Comparison of ENCODE assay signal across 7 cellular contexts in the genomic region with DNA sequence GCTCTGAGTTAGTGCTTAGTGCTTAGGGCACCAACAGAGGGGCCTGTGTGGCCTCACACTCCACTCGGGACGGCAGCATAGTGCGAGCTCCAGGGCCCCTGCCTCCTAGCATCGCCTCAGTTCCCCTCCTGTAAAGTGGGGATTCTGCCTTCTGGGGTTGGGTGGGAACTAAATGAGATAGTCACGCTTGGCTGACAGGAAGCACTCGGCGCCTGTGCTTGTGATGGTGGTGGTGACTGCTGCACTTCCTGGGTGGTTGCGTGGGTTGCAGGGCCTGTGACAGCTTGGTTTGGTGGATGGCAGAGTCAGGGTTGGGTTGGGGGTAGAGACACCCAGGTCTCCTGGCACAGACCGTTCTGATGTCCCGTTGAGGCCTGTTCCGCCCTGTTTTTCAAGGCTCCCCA. TPM values are rescaled to one million over a fixed set of nuclear protein-coding genes. Genes with fewer than 3 reads are reported as not detected.
DNase-seq lines count a peak whose midpoint lies in the region; ATAC-seq and TF ChIP-seq lines count a peak whose summit lies in the region.

No MANE protein-coding gene starts in this region.

- peaks cover 46% of the 10 kb centered on the region for H3K79me2 ChIP-seq in GM23338 (replicated peaks; ENCODE audit: insufficient read depth)

- H3K27ac ChIP-seq in GM23338 (ENCODE audit: low read depth): no peak overlapping the region
- no peak overlapping the region for H3K27ac ChIP-seq in brain microvascular endothelial cell

- in situ Hi-C loops in brain microvascular endothelial cell (cut with HindIII; ENCODE audit: low pct_ligation_motif_present, low sequenced_read_pairs): no loop called here

- intact Hi-C loops in left colon (cut with DNase I, micrococcal nuclease): no loop called here

- H3K36me3 ChIP-seq in GM23338 (ENCODE audit: insufficient read depth) (no peaks in the 10 kb centered on the region), brain microvascular endothelial cell (replicated peaks) (peaks cover 19% of the 10 kb centered on the region)

- H3K4me3 ChIP-seq in GM23338: no peak overlapping the region
- no peak overlapping the region for H3K4me3 ChIP-seq in brain microvascular endothelial cell (ENCODE audit: low read depth, low read length)

- ATAC-seq in GM23338: no peak
- peak; percentile 14 for ATAC-seq in left colon
- ATAC-seq in stimulated activated naive B cell treated with anti-CD40 and anti-IgM and Interleukin-4, amounts not matched to agents 10 μg/mL and 1 μg/mL and 100 μg/mL, for 72 hours (replicated peaks): peak; percentile 74 to 82

- H3K4me2 ChIP-seq in GM23338: no peak overlapping the region

- no peaks in the 10 kb centered on the region; the same call in none of the 2 replicates for H4K20me1 ChIP-seq in GM23338 (replicated peaks; ENCODE audit: insufficient read depth)

- H3K27ac Mint-ChIP-seq in GM23338: peak overlapping the region; percentile 22; the same call in 1 of the 2 replicates
- peak overlapping the region; percentile 90 for H3K27ac Mint-ChIP-seq in stimulated activated naive B cell treated with anti-CD40 and anti-IgM and Interleukin-4, amounts not matched to agents 10 μg/mL and 1 μg/mL and 100 μg/mL, for 72 hours

- TF ChIP-seq CTCF in GM23338 (conservative IDR thresholded peaks at IDR 0.05; ENCODE audit: low read depth in 2 of 2) (no peak), brain microvascular endothelial cell (IDR thresholded peaks at IDR 0.05; ENCODE audit: low read depth, low read length, missing control alignments) (no peak)

- H3F3A ChIP-seq in GM23338 (replicated peaks; ENCODE audit: low read depth): no peaks in the 10 kb centered on the region

- H3K4me1 Mint-ChIP-seq in GM23338: peaks cover 18% of the 10 kb centered on the region
- peaks cover 31 to 49% of the 10 kb centered on the region in 2 donors for H3K4me1 Mint-ChIP-seq in stimulated activated naive B cell treated with anti-CD40 and anti-IgM and Interleukin-4, amounts not matched to agents 10 μg/mL and 1 μg/mL and 100 μg/mL, for 72 hours

- H3K27me3 Mint-ChIP-seq in GM23338 (ENCODE audit: insufficient read depth, low read depth, poor library complexity): peaks cover 9% of the 10 kb centered on the region
- no peaks in the 10 kb centered on the region for H3K27me3 Mint-ChIP-seq in stimulated activated naive B cell treated with anti-CD40 and anti-IgM and Interleukin-4, amounts not matched to agents 10 μg/mL and 1 μg/mL and 100 μg/mL, for 72 hours

- no peak for DNase-seq in GM23338 (ENCODE audit: low spot score)
- DNase-seq in activated CD4-positive, alpha-beta T cell treated with anti-CD3 and anti-CD28 coated beads, Interleukin-2, amount 50 U/mL, for 24 hours (ENCODE audit: low read depth in 1 of 2, low spot score in 1 of 2): peak; percentile 66 to 86
- DNase-seq in left colon: no peak
- DNase-seq in stimulated activated naive B cell treated with anti-CD40 and anti-IgM and Interleukin-4, amounts not matched to agents 10 μg/mL and 1 μg/mL and 100 μg/mL, for 72 hours: peak; percentile 61
- DNase-seq in amygdala (lab: John Stamatoyannopoulos, UW): no peak
- no peak for DNase-seq in brain microvascular endothelial cell
- no peak for DNase-seq in DMS79 treated with DMSO at 0.1 percent for 48 hours (lab: John Stamatoyannopoulos, UW)

- no peaks in the 10 kb centered on the region; the same call in 2 of the 3 replicates for H3K9me3 Mint-ChIP-seq in GM23338
- H3K9me3 Mint-ChIP-seq in stimulated activated naive B cell treated with anti-CD40 and anti-IgM and Interleukin-4, amounts not matched to agents 10 μg/mL and 1 μg/mL and 100 μg/mL, for 72 hours: no peaks in the 10 kb centered on the region

- no peaks in the 10 kb centered on the region; the same call in 1 of the 2 replicates for H3K4me1 ChIP-seq in GM23338 (ENCODE audit: insufficient read depth)

- H3K4me3 Mint-ChIP-seq in GM23338: no peak overlapping the region
- peak overlapping the region; percentile 33 to 63 for H3K4me3 Mint-ChIP-seq in stimulated activated naive B cell treated with anti-CD40 and anti-IgM and Interleukin-4, amounts not matched to agents 10 μg/mL and 1 μg/mL and 100 μg/mL, for 72 hours

- peaks cover 16% of the 10 kb centered on the region for H3K36me3 Mint-ChIP-seq in GM23338 (ENCODE audit: low read depth)
- H3K36me3 Mint-ChIP-seq in stimulated activated naive B cell treated with anti-CD40 and anti-IgM and Interleukin-4, amounts not matched to agents 10 μg/mL and 1 μg/mL and 100 μg/mL, for 72 hours: peaks cover 9 to 28% of the 10 kb centered on the region in 2 donors

- H3K27me3 ChIP-seq in GM23338 (ENCODE audit: insufficient read depth) (no peaks in the 10 kb centered on the region), brain microvascular endothelial cell (replicated peaks) (no peaks in the 10 kb centered on the region)

- no peaks in the 10 kb centered on the region; the same call in 1 of the 2 replicates for H3K9me2 ChIP-seq in GM23338 (ENCODE audit: insufficient read depth)

- H2AFZ ChIP-seq in GM23338: no peak overlapping the region

TF ChIP-seq in GM23338, 12 proteins besides CTCF, POLR2A, EP300 and RAD21:
- TF ChIP-seq ZNF462 (CRISPR knock-in tag; IDR thresholded peaks at IDR 0.05) (no peak), ZNF331 (CRISPR knock-in tag; IDR thresholded peaks at IDR 0.05; ENCODE audit: low read depth) (no peak), EZH2phosphoT487 (IDR thresholded peaks at IDR 0.05; ENCODE audit: unreplicated experiment) (no peak), POLR2AphosphoS5 (IDR thresholded peaks at IDR 0.05; ENCODE audit: low read depth) (no peak)

RNA-seq across cellular contexts. Expression of gene PLEKHF1, which starts 7.7 kb away (rescaled TPM):
- 16.0 and 25.1 TPM in 2 replicates for total RNA-seq in GM23338 (2014; rRNA removed; shearing (Covaris generic))
- 10.1 and 12.1 TPM in 2 replicates for polyA plus RNA-seq in GM23338 (2016; fragmentation: Nextera tagmentation; extraction: Ambion mirVana)
- 1 to 10 TPM; 2.8 to 3.7 TPM for total RNA-seq in left colon

RNA-seq across cellular contexts. Expression of gene C19orf12, which starts 42.1 kb away (rescaled TPM):
- total RNA-seq in GM23338 (2014; rRNA removed; shearing (Covaris generic)): 13.0 and 17.2 TPM in 2 replicates
- 8.4 and 11.4 TPM in 2 replicates for polyA plus RNA-seq in GM23338 (2016; fragmentation: Nextera tagmentation; extraction: Ambion mirVana)
- total RNA-seq in left colon: 10 to 100 TPM; 16.2 to 19.3 TPM

Comparison
In these comparisons a context has a peak if more than half of its experiments do, and no peak if none do; other contexts are left out.
1. DNase-seq: peak in activated CD4-positive, alpha-beta T cell treated with anti-CD3 and anti-CD28 coated beads, Interleukin-2, amount 50 U/mL, for 24 hours (2 of 2) and stimulated activated naive B cell treated with anti-CD40 and anti-IgM and Interleukin-4, amounts not matched to agents 10 μg/mL and 1 μg/mL and 100 μg/mL, for 72 hours (single experiment); none in GM23338 (single experiment), left colon (0 of 2), amygdala (0 of 56), brain microvascular endothelial cell (single experiment) and DMS79 treated with DMSO at 0.1 percent for 48 hours (single experiment).